Comparison of ENCODE assay signal across 2 cellular contexts in the genomic region with DNA sequence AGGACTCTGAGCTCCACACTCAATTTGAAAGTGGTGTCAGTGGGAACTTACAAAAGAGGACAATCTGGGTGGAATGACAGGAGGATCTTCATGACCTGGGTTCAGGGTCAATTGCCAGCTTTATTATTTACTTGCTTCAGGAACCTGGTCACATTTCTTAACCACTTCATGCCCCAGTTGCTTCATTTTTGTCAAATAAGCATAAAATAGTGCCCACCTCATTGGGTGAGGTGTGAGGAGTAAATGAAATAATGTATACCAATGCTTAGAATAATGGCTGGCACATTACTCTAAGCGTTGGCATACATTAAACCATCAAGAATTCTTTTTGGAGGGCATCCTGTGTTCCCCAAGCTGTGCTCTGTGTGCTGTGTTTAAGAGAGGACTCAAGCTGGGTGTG.
TF ChIP-seq lines count a peak whose summit lies in the region.

No MANE protein-coding gene starts in this region.

TF ChIP-seq in A549, 52 proteins besides CTCF, POLR2A, EP300 and RAD21 (continued from another document):
- TF ChIP-seq BHLHE40 (IDR thresholded peaks at IDR 0.05; ENCODE audit: low read depth, low read length) (no peak), TP53 (CRISPR knock-in tag; IDR thresholded peaks at IDR 0.05) (no peak), MAZ (IDR thresholded peaks at IDR 0.05; ENCODE audit: borderline replicate concordance, low read depth, low read length) (no peak)
- TF ChIP-seq, protein P1, sequence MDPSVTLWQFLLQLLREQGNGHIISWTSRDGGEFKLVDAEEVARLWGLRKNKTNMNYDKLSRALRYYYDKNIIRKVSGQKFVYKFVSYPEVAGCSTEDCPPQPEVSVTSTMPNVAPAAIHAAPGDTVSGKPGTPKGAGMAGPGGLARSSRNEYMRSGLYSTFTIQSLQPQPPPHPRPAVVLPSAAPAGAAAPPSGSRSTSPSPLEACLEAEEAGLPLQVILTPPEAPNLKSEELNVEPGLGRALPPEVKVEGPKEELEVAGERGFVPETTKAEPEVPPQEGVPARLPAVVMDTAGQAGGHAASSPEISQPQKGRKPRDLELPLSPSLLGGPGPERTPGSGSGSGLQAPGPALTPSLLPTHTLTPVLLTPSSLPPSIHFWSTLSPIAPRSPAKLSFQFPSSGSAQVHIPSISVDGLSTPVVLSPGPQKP (IDR thresholded peaks at IDR 0.05; ENCODE audit: low read depth, low read length) = no peak
- TF ChIP-seq, protein P2, sequence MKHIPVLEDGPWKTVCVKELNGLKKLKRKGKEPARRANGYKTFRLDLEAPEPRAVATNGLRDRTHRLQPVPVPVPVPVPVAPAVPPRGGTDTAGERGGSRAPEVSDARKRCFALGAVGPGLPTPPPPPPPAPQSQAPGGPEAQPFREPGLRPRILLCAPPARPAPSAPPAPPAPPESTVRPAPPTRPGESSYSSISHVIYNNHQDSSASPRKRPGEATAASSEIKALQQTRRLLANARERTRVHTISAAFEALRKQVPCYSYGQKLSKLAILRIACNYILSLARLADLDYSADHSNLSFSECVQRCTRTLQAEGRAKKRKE (CRISPR knock-in tag; IDR thresholded peaks at IDR 0.05; ENCODE audit: low read depth) = no peak

TF ChIP-seq in IMR-90, 13 proteins besides CTCF, POLR2A, EP300 and RAD21:
- TF ChIP-seq, protein P1 (IDR thresholded peaks at IDR 0.05; ENCODE audit: borderline replicate concordance, low read depth, low read length) = no peak
- TF ChIP-seq MAFK (IDR thresholded peaks at IDR 0.05; ENCODE audit: low read depth, low read length) (peak; percentile 62; the same call in 1 of the 2 replicates), CEBPB (IDR thresholded peaks at IDR 0.05; ENCODE audit: low read depth, low read length) (no peak), USF2 (IDR thresholded peaks at IDR 0.05; ENCODE audit: low read depth, low read length) (no peak), SMC3 (IDR thresholded peaks at IDR 0.05; ENCODE audit: low read depth, low read length) (no peak), NFE2L2 (IDR thresholded peaks at IDR 0.05; ENCODE audit: low read depth, low read length) (no peak), FOS (IDR thresholded peaks at IDR 0.05; ENCODE audit: low read depth, low read length) (no peak), BHLHE40 (IDR thresholded peaks at IDR 0.05; ENCODE audit: low read depth, low read length) (no peak)
TF ChIP-seq in IMR-90: peak in this region for 1.
